Comparison of ENCODE assay signal across 9 cellular contexts in the genomic region with DNA sequence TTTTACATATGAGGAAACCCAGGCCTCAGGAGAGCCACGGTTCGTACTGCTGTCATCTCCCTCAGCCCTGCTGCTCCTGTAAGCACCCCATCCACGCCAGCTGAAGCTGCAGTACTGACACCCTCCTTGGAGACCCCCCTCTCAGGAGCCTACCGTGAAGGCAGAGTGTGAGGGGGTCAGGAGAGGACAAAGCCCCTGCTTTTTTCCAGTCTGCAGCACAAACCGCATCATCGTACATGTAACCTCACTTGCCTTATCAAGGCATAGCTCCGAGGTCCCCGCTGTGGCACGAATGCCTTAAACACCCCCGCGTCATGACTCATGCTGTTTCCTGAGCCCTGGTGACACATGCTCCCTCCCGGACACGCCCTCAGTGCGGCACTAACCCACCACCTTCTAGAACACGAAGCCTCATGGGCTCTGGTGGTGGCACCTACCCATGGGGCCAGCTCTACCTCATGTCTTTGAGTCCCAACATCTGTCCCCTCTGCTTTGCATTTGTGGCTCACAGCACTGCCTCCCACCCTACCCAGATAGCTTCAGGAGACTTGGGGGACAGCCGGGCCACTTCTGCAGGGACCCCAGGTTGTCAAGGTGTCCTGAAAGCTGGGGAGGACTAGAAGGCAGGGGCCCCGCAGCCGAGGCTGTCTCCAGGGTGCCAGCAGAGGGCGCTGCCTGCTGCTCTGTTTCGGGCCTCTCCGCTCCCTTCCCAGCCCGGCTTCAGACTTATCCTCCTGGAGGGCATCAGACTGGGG. TPM values are rescaled to one million over a fixed set of nuclear protein-coding genes. Genes with fewer than 3 reads are reported as not detected.
DNase-seq lines count a peak whose midpoint lies in the region; ATAC-seq and TF ChIP-seq lines count a peak whose summit lies in the region.
"Had no signal": no experiment of that assay in that cellular context is flagged by ENCODE, and none has a peak within 500 bp of the region (broad histone marks: within the 10 kb centered on the region; RNA-seq: fewer than 3 reads in every experiment).

No MANE protein-coding gene starts in this region.

- H3K4me3 Mint-ChIP-seq in CD4-positive, alpha-beta T cell: peak overlapping the region; percentile 89
- peak overlapping the region; percentile 73 for H3K4me3 Mint-ChIP-seq in activated T-cell treated with anti-CD3 and anti-CD28 coated beads, Interleukin-2, amount 50 U/mL, for 4 hours

- no peaks in the 10 kb centered on the region for H3K9me3 ChIP-seq in CD4-positive, alpha-beta T cell (ENCODE audit: control insufficient read depth, low read length)
- H3K9me3 ChIP-seq in Peyer's patch (no peaks in the 10 kb centered on the region), suprapubic skin (no peaks in the 10 kb centered on the region)

- POLR2A ChIA-PET in CD4-positive, alpha-beta T cell (lab: Charles Lee): interaction anchor here (0.5 to 20.7 kb wide), 21 partner anchors 9 to 605 kb away, joined by 3 to 977 read pairs (median 6); a partner anchor contains a TSS

- DNase-seq in CD4-positive, alpha-beta T cell: peak; percentile 76 to 97 (median 92)
- peak; percentile 84 to 95 (median 92) for DNase-seq in Peyer's patch
- DNase-seq in activated T-cell treated with anti-CD3 and anti-CD28 coated beads, Interleukin-2, amount 50 U/mL, for 4 hours: peak; percentile 97
- peak; percentile 96 for DNase-seq in fibroblast of mammary gland (ENCODE audit: low read depth)
- peak; percentile 68 for DNase-seq in omental fat pad (ENCODE audit: low spot score)
- peak; percentile 93 to 94 for DNase-seq in suprapubic skin (ENCODE audit: low spot score in 2 of 2)

- H3K36me3 ChIP-seq in Peyer's patch (peaks cover 0 to 8% (median 0%) of the 10 kb centered on the region in 3 donors), suprapubic skin (no peaks in the 10 kb centered on the region)

- H3K27me3 ChIP-seq in CD4-positive, alpha-beta T cell (ENCODE audit: control insufficient read depth, insufficient read depth, low read length): no peaks in the 10 kb centered on the region
- H3K27me3 ChIP-seq in Peyer's patch: no peaks in the 10 kb centered on the region
- no peaks in the 10 kb centered on the region for H3K27me3 ChIP-seq in suprapubic skin

- peak; percentile 70 for ATAC-seq in CD4-positive, alpha-beta T cell (ENCODE audit: poor library complexity)
- ATAC-seq in HG02571 (IDR thresholded peaks at IDR 0.05; ENCODE audit: unreplicated experiment) (peak; percentile 31), omental fat pad (ENCODE audit: low FRiP score) (no peak), HG02642 (IDR thresholded peaks at IDR 0.05; ENCODE audit: poor library complexity, unreplicated experiment) (no peak)
- ATAC-seq in activated T-cell treated with anti-CD3 and anti-CD28 coated beads, Interleukin-2, amount 50 U/mL, for 4 hours: peak; percentile 73 to 75

- TF ChIP-seq CTCF in CD4-positive, alpha-beta T cell (IDR thresholded peaks at IDR 0.05): peak; percentile 83
- TF ChIP-seq CTCF in Peyer's patch (IDR thresholded peaks at IDR 0.05): peak; percentile 64 to 88 (median 82)
- peak; percentile 72 for TF ChIP-seq CTCF in fibroblast of mammary gland (conservative IDR thresholded peaks at IDR 0.05; ENCODE audit: control insufficient read depth, insufficient read depth, low read depth, low read length)
- TF ChIP-seq CTCF in omental fat pad (IDR thresholded peaks at IDR 0.05): no peak
- peak; percentile 38 to 65 for TF ChIP-seq CTCF in suprapubic skin (IDR thresholded peaks at IDR 0.05)

- H3K9me3 Mint-ChIP-seq in CD4-positive, alpha-beta T cell: no peaks in the 10 kb centered on the region
- H3K9me3 Mint-ChIP-seq in activated T-cell treated with anti-CD3 and anti-CD28 coated beads, Interleukin-2, amount 50 U/mL, for 4 hours: no peaks in the 10 kb centered on the region

- peaks cover 42% of the 10 kb centered on the region for H3K36me3 Mint-ChIP-seq in CD4-positive, alpha-beta T cell (ENCODE audit: low read depth)
- H3K36me3 Mint-ChIP-seq in activated T-cell treated with anti-CD3 and anti-CD28 coated beads, Interleukin-2, amount 50 U/mL, for 4 hours (ENCODE audit: insufficient read depth): peaks cover 24% of the 10 kb centered on the region

- peaks cover 0 to 76% (median 67%) of the 10 kb centered on the region in 4 donors for H3K4me1 ChIP-seq in Peyer's patch
- peaks cover 87% of the 10 kb centered on the region for H3K4me1 ChIP-seq in suprapubic skin

- H3K27ac ChIP-seq in CD4-positive, alpha-beta T cell (ENCODE audit: low read depth, low read length): peak overlapping the region; percentile 94
- H3K27ac ChIP-seq in Peyer's patch: peak overlapping the region; percentile 73 to 91 (median 85)
- peak overlapping the region; percentile 75 for H3K27ac ChIP-seq in suprapubic skin
- H3K27ac ChIP-seq: SK-N-MC had no signal

- CTCF ChIA-PET in CD4-positive, alpha-beta T cell (lab: Charles Lee): interaction anchor here (0.6 to 8.8 kb wide), 20 partner anchors 9 to 147 kb away, joined by 3 to 223 read pairs (median 5); a partner anchor contains a TSS

- peak overlapping the region in 1 of 4 donors; percentile 6 for H3K4me3 ChIP-seq in Peyer's patch
- no peak overlapping the region for H3K4me3 ChIP-seq in fibroblast of mammary gland (ENCODE audit: control insufficient read depth, low read depth, low read length)
- no peak overlapping the region for H3K4me3 ChIP-seq in suprapubic skin
- H3K4me3 ChIP-seq: SK-N-MC had no signal

- 27% methylated on average over 22 of the region's 22 CpGs for WGBS in suprapubic skin

- H3K27me3 Mint-ChIP-seq in CD4-positive, alpha-beta T cell: no peaks in the 10 kb centered on the region
- H3K27me3 Mint-ChIP-seq in activated T-cell treated with anti-CD3 and anti-CD28 coated beads, Interleukin-2, amount 50 U/mL, for 4 hours (ENCODE audit: low read depth): no peaks in the 10 kb centered on the region

- peaks cover 92% of the 10 kb centered on the region for H3K4me1 Mint-ChIP-seq in CD4-positive, alpha-beta T cell (ENCODE audit: low read depth)
- H3K4me1 Mint-ChIP-seq in activated T-cell treated with anti-CD3 and anti-CD28 coated beads, Interleukin-2, amount 50 U/mL, for 4 hours (ENCODE audit: low read depth): peaks cover 90% of the 10 kb centered on the region

- intact Hi-C loops in CD4-positive, alpha-beta T cell (cut with DNase I, micrococcal nuclease): loop anchor here (1.0 to 5.0 kb wide), 7 partner anchors 9 to 188 kb away; a partner anchor contains a TSS

- H3K27ac Mint-ChIP-seq in CD4-positive, alpha-beta T cell: peak overlapping the region; percentile 95

- no peak for TF ChIP-seq EP300 in suprapubic skin (IDR thresholded peaks at IDR 0.05)

- TF ChIP-seq POLR2A in Peyer's patch (IDR thresholded peaks at IDR 0.05) (no peak), suprapubic skin (IDR thresholded peaks at IDR 0.05) (no peak)

RNA-seq across cellular contexts. Expression of a gene that starts 4.9 kb away (rescaled TPM):
- total RNA-seq in CD4-positive, alpha-beta T cell: 100 to 1,000 TPM; 178 to 193 TPM
- total RNA-seq in Peyer's patch: 10 to 100 TPM; 62.7 to 91.8 (median 89.6) TPM
- 100 to 1,000 TPM; 324 to 352 (median 326) TPM for total RNA-seq in activated T-cell treated with anti-CD3 and anti-CD28 coated beads, Interleukin-2, amount 50 U/mL, for 4 hours
- total RNA-seq in omental fat pad: 100 to 1,000 TPM in 1 of 4 donors, 10 to 100 TPM in 3; 42.4 to 124 (median 82.4) TPM
- 100 to 1,000 TPM in 1 of 4 donors, 10 to 100 TPM in 3; 53.5 to 104 (median 92.8) TPM for total RNA-seq in suprapubic skin

RNA-seq across cellular contexts. Expression of a gene that starts 21.7 kb away (rescaled TPM):
- 10 to 100 TPM; 39.3 to 42.3 TPM for total RNA-seq in CD4-positive, alpha-beta T cell
- 10 to 100 TPM in 3 of 4 donors, 1 to 10 TPM in 1; 3.9 to 68.5 (median 18.2) TPM for total RNA-seq in Peyer's patch
- total RNA-seq in activated T-cell treated with anti-CD3 and anti-CD28 coated beads, Interleukin-2, amount 50 U/mL, for 4 hours: 10 to 100 TPM; 17.4 to 21.1 (median 19.9) TPM
- 10 to 100 TPM; 12.2 to 23.8 (median 17.7) TPM for total RNA-seq in omental fat pad
- total RNA-seq in suprapubic skin: 10 to 100 TPM in 2 of 4 donors, 1 to 10 TPM in 2; 3.2 to 19.1 (median 9.1) TPM

RNA-seq across cellular contexts. Expression of a gene that starts 33.0 kb away (rescaled TPM):
- 100 to 1,000 TPM; 582 to 608 TPM for total RNA-seq in CD4-positive, alpha-beta T cell
- total RNA-seq in Peyer's patch: 100 to 1,000 TPM in 1 of 4 donors, 10 to 100 TPM in 1, 1 to 10 TPM in 2; 4.7 to 135 (median 13.6) TPM
- 10 to 100 TPM; 82.3 to 99.4 (median 93.8) TPM for total RNA-seq in activated T-cell treated with anti-CD3 and anti-CD28 coated beads, Interleukin-2, amount 50 U/mL, for 4 hours
- total RNA-seq in omental fat pad: 100 to 1,000 TPM in 1 of 4 donors, 10 to 100 TPM in 1, 1 to 10 TPM in 1, not detected in 1; 4.3 to 227 (median 13.2) TPM
- 10 to 100 TPM in 1 of 4 donors, 1 to 10 TPM in 3; 2.3 to 11.4 (median 9.9) TPM for total RNA-seq in suprapubic skin

RNA-seq across cellular contexts. Expression of a gene that starts 50.8 kb away (rescaled TPM):
- total RNA-seq in CD4-positive, alpha-beta T cell: 1 to 10 TPM; 7.6 to 8.4 TPM
- total RNA-seq in Peyer's patch (10 to 100 TPM; 11.0 to 32.2 (median 12.9) TPM), omental fat pad (1 to 10 TPM; 4.3 to 6.1 (median 5.3) TPM), suprapubic skin (10 to 100 TPM; 18.2 to 27.8 (median 18.7) TPM)
- total RNA-seq in activated T-cell treated with anti-CD3 and anti-CD28 coated beads, Interleukin-2, amount 50 U/mL, for 4 hours: 10 to 100 TPM; 25.5 to 28.7 (median 25.7) TPM

Comparison
In these comparisons a context has a peak if more than half of its experiments do, and no peak if none do; other contexts are left out.
1. ATAC-seq: peak in CD4-positive, alpha-beta T cell (single experiment), HG02571 (single experiment) and activated T-cell treated with anti-CD3 and anti-CD28 coated beads, Interleukin-2, amount 50 U/mL, for 4 hours (2 of 2); none in omental fat pad (single experiment) and HG02642 (single experiment).
2. CTCF ChIP-seq: peak in CD4-positive, alpha-beta T cell (single experiment), Peyer's patch (6 of 6), fibroblast of mammary gland (single experiment) and suprapubic skin (2 of 2); none in omental fat pad (0 of 3).
3. Peak in every context shown above with its lines, with median percentiles within 50 percentile points of each other: DNase-seq and H3K27ac ChIP-seq.